In the genomic region with DNA sequence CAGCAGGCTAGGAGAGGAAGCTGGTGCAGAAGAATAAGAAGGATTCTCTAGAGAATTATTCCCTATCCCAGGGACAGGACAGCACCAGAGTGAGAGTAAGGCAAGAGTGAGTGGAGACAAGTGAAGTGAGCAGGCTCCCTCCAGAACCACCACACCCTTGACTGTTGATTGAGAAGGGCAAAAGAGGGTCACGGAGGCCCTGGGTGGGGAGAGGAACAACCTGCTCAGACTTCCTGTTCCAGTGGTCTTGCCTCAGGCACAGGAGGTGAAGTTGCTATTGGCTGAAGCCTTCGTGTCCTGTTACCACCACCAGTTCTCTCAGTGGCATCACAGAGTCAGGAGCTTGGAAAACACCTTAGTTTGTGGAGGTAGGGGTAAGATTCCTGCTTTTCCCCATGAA, we compare ENCODE assay signal across 15 cellular contexts. TPM values are rescaled to one million over a fixed set of nuclear protein-coding genes. Genes with fewer than 3 reads are reported as not detected.
DNase-seq lines count a peak whose midpoint lies in the region; ATAC-seq and TF ChIP-seq lines count a peak whose summit lies in the region.
"Had no signal": no experiment of that assay in that cellular context is flagged by ENCODE, and none has a peak within 500 bp of the region (broad histone marks: within the 10 kb centered on the region; RNA-seq: fewer than 3 reads in every experiment).

No MANE protein-coding gene starts in this region.

- H3K4me1 ChIP-seq in CD4-positive, alpha-beta memory T cell (ENCODE audit: insufficient read depth, low read length): peaks cover 32% of the 10 kb centered on the region
- peaks cover 3% of the 10 kb centered on the region for H3K4me1 ChIP-seq in testis

- peaks cover 23 to 57% (median 36%) of the 10 kb centered on the region in 4 donors for H3K4me1 Mint-ChIP-seq in CD4-positive, alpha-beta memory T cell
- H3K4me1 Mint-ChIP-seq in Calu3 (ENCODE audit: low read depth, unreplicated experiment): peaks cover 26% of the 10 kb centered on the region
- peaks cover 16% of the 10 kb centered on the region for H3K4me1 Mint-ChIP-seq in activated CD4-positive, alpha-beta memory T cell treated with anti-CD3 and anti-CD28 coated beads for 36 hours (ENCODE audit: low read depth)

- peak; percentile 56 for ATAC-seq in left colon
- no peak for ATAC-seq in GM19467 (IDR thresholded peaks at IDR 0.05; ENCODE audit: unreplicated experiment)

- CTCF ChIA-PET in CD4-positive, alpha-beta memory T cell (lab: Charles Lee; ENCODE audit: partially characterized antibody): interaction anchor here (1.0 to 1.7 kb wide), 2 partner anchors 24 to 117 kb away, joined by 3 to 5 read pairs; partner anchors contain the start of gene CCDC83
- CTCF ChIA-PET in Calu3 (lab: Charles Lee): interaction anchor here (0.6 kb wide), 1 partner anchor 473 kb away, joined by 3 read pairs; no protein-coding TSS in a partner anchor
- CTCF ChIA-PET in activated CD4-positive, alpha-beta memory T cell treated with anti-CD3 and anti-CD28 coated beads for 36 hours (lab: Charles Lee): no interaction called here

- intact Hi-C loops in CD4-positive, alpha-beta memory T cell (cut with micrococcal nuclease): loop anchor here (2.0 kb wide), 1 partner anchor 15 kb away; no protein-coding TSS in a partner anchor
- intact Hi-C loops in Calu3 (cut with micrococcal nuclease; ENCODE audit: unreplicated experiment) (no loop called here), left colon (cut with DNase I, micrococcal nuclease) (no loop called here), testis (cut with DNase I; ENCODE audit: low total_unique reads) (no loop called here)
- intact Hi-C loops in activated CD4-positive, alpha-beta memory T cell treated with anti-CD3 and anti-CD28 coated beads for 36 hours (cut with micrococcal nuclease): no loop called here

- H3K36me3 ChIP-seq in CD4-positive, alpha-beta memory T cell (ENCODE audit: insufficient read depth, low read length): no peaks in the 10 kb centered on the region
- no peaks in the 10 kb centered on the region for H3K36me3 ChIP-seq in testis (ENCODE audit: low read depth, missing control alignments)

- peaks cover 22 to 27% of the 10 kb centered on the region in 2 donors for H3K36me3 Mint-ChIP-seq in CD4-positive, alpha-beta memory T cell
- peaks cover under 1% of the 10 kb centered on the region for H3K36me3 Mint-ChIP-seq in Calu3 (ENCODE audit: insufficient read depth, unreplicated experiment)
- H3K36me3 Mint-ChIP-seq in activated CD4-positive, alpha-beta memory T cell treated with anti-CD3 and anti-CD28 coated beads for 36 hours: peaks cover 5% of the 10 kb centered on the region

- POLR2A ChIA-PET in CD4-positive, alpha-beta memory T cell (lab: Charles Lee; ENCODE audit: partially characterized antibody): interaction anchor here (1.2 to 1.8 kb wide), 4 partner anchors 15 to 88 kb away, joined by 3 to 5 read pairs (median 4); partner anchors contain the start of gene CREBZF
- POLR2A ChIA-PET in activated CD4-positive, alpha-beta memory T cell treated with anti-CD3 and anti-CD28 coated beads for 36 hours (lab: Charles Lee): no interaction called here

- TF ChIP-seq CTCF in Calu3 (IDR thresholded peaks at IDR 0.05; ENCODE audit: unreplicated experiment): no peak
- TF ChIP-seq CTCF in testis (IDR thresholded peaks at IDR 0.05): no peak

- H3K4me3 Mint-ChIP-seq in CD4-positive, alpha-beta memory T cell: peak overlapping the region in 5 of 8 donors; percentile 17 to 67 (median 27)
- no peak overlapping the region for H3K4me3 Mint-ChIP-seq in Calu3 (ENCODE audit: low read depth, unreplicated experiment)
- H3K4me3 Mint-ChIP-seq in activated CD4-positive, alpha-beta memory T cell treated with anti-CD3 and anti-CD28 coated beads for 36 hours: no peak overlapping the region

- no peaks in the 10 kb centered on the region for H3K9me3 ChIP-seq in CD4-positive, alpha-beta memory T cell (ENCODE audit: control insufficient read depth in 1 of 2, low read length in 2 of 2)
- H3K9me3 ChIP-seq in testis: no peaks in the 10 kb centered on the region

- H3K9me3 Mint-ChIP-seq in CD4-positive, alpha-beta memory T cell: peaks cover 0 to 2% (median 0%) of the 10 kb centered on the region in 8 donors
- no peaks in the 10 kb centered on the region for H3K9me3 Mint-ChIP-seq in Calu3 (ENCODE audit: low read depth, unreplicated experiment)
- H3K9me3 Mint-ChIP-seq in activated CD4-positive, alpha-beta memory T cell treated with anti-CD3 and anti-CD28 coated beads for 36 hours: no peaks in the 10 kb centered on the region

- no peaks in the 10 kb centered on the region for H3K27me3 ChIP-seq in CD4-positive, alpha-beta memory T cell (ENCODE audit: insufficient read depth, low read length)
- no peaks in the 10 kb centered on the region for H3K27me3 ChIP-seq in testis
- H3K27me3 ChIP-seq: hepatocyte had no signal

- H3K27me3 Mint-ChIP-seq in CD4-positive, alpha-beta memory T cell: no peaks in the 10 kb centered on the region
- H3K27me3 Mint-ChIP-seq in Calu3 (ENCODE audit: unreplicated experiment): no peaks in the 10 kb centered on the region
- no peaks in the 10 kb centered on the region for H3K27me3 Mint-ChIP-seq in activated CD4-positive, alpha-beta memory T cell treated with anti-CD3 and anti-CD28 coated beads for 36 hours

- no peak for TF ChIP-seq POLR2A in testis (IDR thresholded peaks at IDR 0.05)

- WGBS in testis, 2 donors: 78 to 88% methylated on average over 1 to 2 of the region's 2 CpGs

- peak overlapping the region; percentile 39 to 90 (median 76) for H3K27ac Mint-ChIP-seq in CD4-positive, alpha-beta memory T cell
- H3K27ac Mint-ChIP-seq in Calu3 (ENCODE audit: unreplicated experiment): peak overlapping the region; percentile 17
- no peak overlapping the region for H3K27ac Mint-ChIP-seq in activated CD4-positive, alpha-beta memory T cell treated with anti-CD3 and anti-CD28 coated beads for 36 hours

- DNase-seq in CD4-positive, alpha-beta memory T cell: peak in 2 of 5 donors; percentile 28 to 49
- DNase-seq in Calu3 (peak; percentile 35), left colon (no peak), testis (no peak), Ammon's horn (ENCODE audit: low spot score) (no peak)
- DNase-seq in activated CD4-positive, alpha-beta memory T cell treated with anti-CD3 and anti-CD28 coated beads for 36 hours: peak; percentile 34
- DNase-seq: aorta, cortex of kidney, NCI-H2081, NCI-H774, T-helper 9 cell had no signal

- H3K4me3 ChIP-seq in CD4-positive, alpha-beta memory T cell (ENCODE audit: low read length in 2 of 2): no peak overlapping the region
- H3K4me3 ChIP-seq in testis: no peak overlapping the region
- H3K4me3 ChIP-seq: hepatocyte had no signal

- BruUV-seq in Calu3 (replicated peaks; lab: Mats Ljungman, UMichigan): no TSS peak

- H3K27ac ChIP-seq in CD4-positive, alpha-beta memory T cell (ENCODE audit: low read depth, low read length): no peak overlapping the region
- H3K27ac ChIP-seq in testis: no peak overlapping the region
- H3K27ac ChIP-seq: hepatocyte had no signal

RNA-seq across cellular contexts. Expression of gene CCDC89, which starts 51.7 kb away (rescaled TPM):
- total RNA-seq in CD4-positive, alpha-beta memory T cell: under 1 TPM; 0.22 to 0.70 TPM
- not detected for polyA plus RNA-seq in CD4-positive, alpha-beta memory T cell
- total RNA-seq in Calu3 (2022) (0.26 and 0.44 TPM in 2 replicates), left colon (1 to 10 TPM; 3.8 to 4.3 TPM), testis (10 to 100 TPM; 27.9 to 43.1 TPM)
- total RNA-seq in activated CD4-positive, alpha-beta memory T cell treated with anti-CD3 and anti-CD28 coated beads for 36 hours: not detected
- polyA plus RNA-seq in testis (ENCODE audit: insufficient read depth, low read depth, low replicate concordance): 75.0 TPM
- total RNA-seq: pulmonary artery endothelial cell, RPMI7951 had no signal

Comparison
In these comparisons a context has a peak if more than half of its experiments do, and no peak if none do; other contexts are left out.
1. DNase-seq: peak in Calu3 (single experiment) and activated CD4-positive, alpha-beta memory T cell treated with anti-CD3 and anti-CD28 coated beads for 36 hours (single experiment); none in left colon (0 of 2), testis (single experiment) and Ammon's horn (single experiment).
2. H3K4me3 Mint-ChIP-seq: peak in CD4-positive, alpha-beta memory T cell (5 of 8); none in Calu3 (single experiment) and activated CD4-positive, alpha-beta memory T cell treated with anti-CD3 and anti-CD28 coated beads for 36 hours (single experiment).
3. RNA of gene CCDC89, which starts 51.7 kb away (total RNA-seq): 27.9 to 43.1 TPM in testis; 3.8 to 4.3 TPM in left colon, 0.22 to 0.70 TPM in CD4-positive, alpha-beta memory T cell, 0.26 to 0.44 TPM in Calu3 and not detected in activated CD4-positive, alpha-beta memory T cell treated with anti-CD3 and anti-CD28 coated beads for 36 hours; every median in the first group is over 4 times any median in the second.